In genomic region chr10:59176241-59177030, GRCh38 we compare ENCODE assay signal across 8 cellular contexts. TPM values are rescaled to one million over a fixed set of nuclear protein-coding genes. Genes with fewer than 3 reads are reported as not detected.
DNase-seq lines count a peak whose midpoint lies in the region; ATAC-seq and TF ChIP-seq lines count a peak whose summit lies in the region.

Gene PHYHIPL (plus strand): TSS chr10:59176643. CDS start chr10:59176854, 211 bp downstream.

- H3K4me3 ChIP-seq in lower lobe of right lung (peak within 1 kb of the TSS; percentile 29), upper lobe of left lung (peak within 1 kb of the TSS in 3 of 4 donors; percentile 24 to 38 (median 33))

- 0 to 2% methylated on average over 12 to 57 of the region's 90 CpGs for WGBS in upper lobe of left lung, 2 donors

- in situ Hi-C loops in Caki2 (cut with HindIII; ENCODE audit: low pct_unique_long_range_greater_than_20kb, low sequenced_read_pairs) = no loop called here

- H3K27me3 ChIP-seq in lower lobe of right lung (ENCODE audit: low read depth) (peaks cover 22% of the 10 kb centered on the region), upper lobe of left lung (peaks cover 0 to 14% (median 6%) of the 10 kb centered on the region in 4 donors)

- intact Hi-C loops in lower lobe of right lung (cut with DNase I) = no loop called here

- peak; percentile 53 for DNase-seq in Caki2 (ENCODE audit: low read depth)
- peak; percentile 81 for DNase-seq in NCI-H1436 (lab: John Stamatoyannopoulos, UW)
- peak; percentile 85 for DNase-seq in cerebellum (ENCODE audit: low spot score)
- peak; percentile 17 for DNase-seq in lower lobe of right lung
- DNase-seq in upper lobe of left lung = peak in 1 of 2 donors; percentile 69

- H3K9me3 ChIP-seq in lower lobe of right lung = no peaks in the 10 kb centered on the region
- H3K9me3 ChIP-seq in upper lobe of left lung = no peaks in the 10 kb centered on the region

- H3K4me1 ChIP-seq in lower lobe of right lung (peaks cover 6% of the 10 kb centered on the region), upper lobe of left lung (peaks cover 4 to 14% (median 11%) of the 10 kb centered on the region in 4 donors)

- TF ChIP-seq CTCF in lower lobe of right lung (IDR thresholded peaks at IDR 0.05) (no peak), upper lobe of left lung (IDR thresholded peaks at IDR 0.05) (no peak)

- peak in 1 of 2 donors; percentile 31 for ATAC-seq in lower lobe of right lung
- peak in 1 of 2 donors; percentile 41 for ATAC-seq in upper lobe of left lung (ENCODE audit: low FRiP score in 2 of 2)
- no peak for ATAC-seq in GM18517 (IDR thresholded peaks at IDR 0.05; ENCODE audit: unreplicated experiment)
- ATAC-seq in HG03565 (IDR thresholded peaks at IDR 0.05; ENCODE audit: unreplicated experiment) = no peak
- no peak for ATAC-seq in HG03135 (IDR thresholded peaks at IDR 0.05; ENCODE audit: unreplicated experiment)

- H3K36me3 ChIP-seq in lower lobe of right lung (no peaks in the 10 kb centered on the region), upper lobe of left lung (no peaks in the 10 kb centered on the region)

- no peak for TF ChIP-seq POLR2A in upper lobe of left lung (IDR thresholded peaks at IDR 0.05)

- H3K27ac ChIP-seq in lower lobe of right lung (no peak within 1 kb of the TSS), upper lobe of left lung (no peak within 1 kb of the TSS)

- TF ChIP-seq EP300 in upper lobe of left lung (IDR thresholded peaks at IDR 0.05) = no peak

RNA-seq across cellular contexts. Expression of gene PHYHIPL, which starts in this region (rescaled TPM):
- 2.2 TPM in 1 of 2 replicates, not detected in the other for total RNA-seq in Caki2 (2014; rRNA removed; shearing (Covaris generic); ENCODE audit: low replicate concordance)
- total RNA-seq in cerebellum = 38.8 TPM
- not detected for total RNA-seq in lower lobe of right lung
- under 1 TPM in 2 of 6 donors, not detected in 4; 0.06 to 0.30 TPM for total RNA-seq in upper lobe of left lung

Comparison
In these comparisons a context has a peak if more than half of its experiments do, and no peak if none do; other contexts are left out.
1. RNA of gene PHYHIPL (total RNA-seq): 38.8 TPM in cerebellum (single experiment); 2.2 TPM in Caki2, not detected in lower lobe of right lung (single experiment) and 0.06 to 0.30 TPM in upper lobe of left lung; every median in the first group is over 10 times any median in the second.
2. Peak in DNase-seq and H3K4me3 ChIP-seq in lower lobe of right lung; RNA of the gene not detected or under 1 TPM.